ENCODE assay signal across 8 cellular contexts in genomic region chr3:128698211-128699011, GRCh38.
DNase-seq lines count a peak whose midpoint lies in the region; ATAC-seq and TF ChIP-seq lines count a peak whose summit lies in the region.

No MANE protein-coding gene starts in this region.

- no peak for ATAC-seq in HG02884 (IDR thresholded peaks at IDR 0.05; ENCODE audit: unreplicated experiment)
- no peak for ATAC-seq in GM18858 (IDR thresholded peaks at IDR 0.05; ENCODE audit: unreplicated experiment)

- peak overlapping the region; percentile 81 for H3K4me3 ChIP-seq in coronary artery

- no peak overlapping the region for H3K27ac Mint-ChIP-seq in T-helper 2 cell treated with Interferon-gamma antibody and Interleukin-4, amounts not matched to agents 5 μg/mL and 100 μg/mL, for 36 hours

- peak; percentile 8 for DNase-seq in NCI-H2171 treated with DMSO at 0.1 percent for 48 hours (lab: John Stamatoyannopoulos, UW)
- DNase-seq in NCI-H2171 (lab: John Stamatoyannopoulos, UW) = no peak
- no peak for DNase-seq in T-helper 2 cell treated with Interferon-gamma antibody and Interleukin-4, amounts not matched to agents 5 μg/mL and 100 μg/mL, for 36 hours (ENCODE audit: low spot score)
- DNase-seq in coronary artery (ENCODE audit: low spot score) = no peak
- DNase-seq in left kidney (ENCODE audit: low read depth, low spot score) = peak; percentile 80
- peak; percentile 26 for DNase-seq in stimulated activated CD4-positive, alpha-beta T cell treated with anti-CD3 and anti-CD28 coated beads, Interleukin-4, amount 100 ng/mL, for 1 hour

- peak overlapping the region; percentile 69 for H3K4me3 Mint-ChIP-seq in T-helper 2 cell treated with Interferon-gamma antibody and Interleukin-4, amounts not matched to agents 5 μg/mL and 100 μg/mL, for 36 hours

- H3K4me1 Mint-ChIP-seq in T-helper 2 cell treated with Interferon-gamma antibody and Interleukin-4, amounts not matched to agents 5 μg/mL and 100 μg/mL, for 36 hours (ENCODE audit: low read depth) = no peaks in the 10 kb centered on the region

- TF ChIP-seq CTCF in coronary artery (IDR thresholded peaks at IDR 0.05) = no peak

- no peaks in the 10 kb centered on the region for H3K36me3 Mint-ChIP-seq in T-helper 2 cell treated with Interferon-gamma antibody and Interleukin-4, amounts not matched to agents 5 μg/mL and 100 μg/mL, for 36 hours (ENCODE audit: low read depth)

- peaks cover 2% of the 10 kb centered on the region for H3K27me3 Mint-ChIP-seq in T-helper 2 cell treated with Interferon-gamma antibody and Interleukin-4, amounts not matched to agents 5 μg/mL and 100 μg/mL, for 36 hours (ENCODE audit: low read depth)

- H3K9me3 Mint-ChIP-seq in T-helper 2 cell treated with Interferon-gamma antibody and Interleukin-4, amounts not matched to agents 5 μg/mL and 100 μg/mL, for 36 hours = no peaks in the 10 kb centered on the region

- peak overlapping the region; percentile 84 to 87 for H3K27ac ChIP-seq in coronary artery

Comparison
In these comparisons a context has a peak if more than half of its experiments do, and no peak if none do; other contexts are left out.
1. DNase-seq: peak in NCI-H2171 treated with DMSO at 0.1 percent for 48 hours (single experiment), left kidney (single experiment) and stimulated activated CD4-positive, alpha-beta T cell treated with anti-CD3 and anti-CD28 coated beads, Interleukin-4, amount 100 ng/mL, for 1 hour (single experiment); none in NCI-H2171 (single experiment), T-helper 2 cell treated with Interferon-gamma antibody and Interleukin-4, amounts not matched to agents 5 μg/mL and 100 μg/mL, for 36 hours (single experiment) and coronary artery (single experiment).